In genomic region chr16:4034963-4035362, GRCh38 we compare ENCODE assay signal across 23 cellular contexts.
"Had no signal": no experiment of that assay in that cellular context is flagged by ENCODE, and none has a peak within 500 bp of the region (broad histone marks: within the 10 kb centered on the region; RNA-seq: fewer than 3 reads in every experiment).

No MANE protein-coding gene starts in this region.

- H3K36me3 Mint-ChIP-seq: naive B cell; natural killer cell treated with Interleukin-12 subunit alpha and Interleukin-12 subunit beta and Interleukin-15 and Interleukin-18, amount 100 ng/mL, for 72 hours; neural progenitor cell had no signal

- H3K9ac ChIP-seq: neural progenitor cell, parathyroid adenoma had no signal

- H3K4me3 Mint-ChIP-seq: memory B cell; natural killer cell treated with Interleukin-12 subunit alpha and Interleukin-12 subunit beta and Interleukin-15 and Interleukin-18, amount 100 ng/mL, for 72 hours; neural progenitor cell; stimulated activated effector memory CD8-positive, alpha-beta T cell treated with anti-CD3 and anti-CD28 coated beads, Interleukin-12 subunit alpha, Interleukin-12 subunit beta, amount 100 ng/mL, for 72 hours had no signal

- H3K27ac Mint-ChIP-seq: memory B cell; natural killer cell treated with Interleukin-12 subunit alpha and Interleukin-12 subunit beta and Interleukin-15 and Interleukin-18, amount 100 ng/mL, for 72 hours; neural progenitor cell; progenitor cell of endocrine pancreas; stimulated activated effector memory CD8-positive, alpha-beta T cell treated with anti-CD3 and anti-CD28 coated beads, Interleukin-12 subunit alpha, Interleukin-12 subunit beta, amount 100 ng/mL, for 72 hours had no signal

- H3K4me2 ChIP-seq: neural progenitor cell had no signal

- FAIRE-seq: colon, frontal cortex, kidney had no signal

- H3K9me3 Mint-ChIP-seq: memory B cell; naive B cell; natural killer cell treated with Interleukin-12 subunit alpha and Interleukin-12 subunit beta and Interleukin-15 and Interleukin-18, amount 100 ng/mL, for 72 hours; neural progenitor cell; stimulated activated effector memory CD8-positive, alpha-beta T cell treated with anti-CD3 and anti-CD28 coated beads, Interleukin-12 subunit alpha, Interleukin-12 subunit beta, amount 100 ng/mL, for 72 hours had no signal

- H3K4me3 ChIP-seq: dorsolateral prefrontal cortex, lung, neural progenitor cell, right atrium auricular region, stomach, thyroid gland had no signal

- H2AFZ ChIP-seq: neural progenitor cell, parathyroid adenoma had no signal

- H3K36me3 ChIP-seq: neural progenitor cell, right atrium auricular region, thyroid gland had no signal

- H3K27ac ChIP-seq: dorsolateral prefrontal cortex, neural progenitor cell, parathyroid adenoma, right atrium auricular region, stomach, thyroid gland had no signal

- H3K4me1 Mint-ChIP-seq: neural progenitor cell had no signal

- H3K9me3 ChIP-seq: right atrium auricular region, stomach, thyroid gland had no signal

- DNase-seq: dorsolateral prefrontal cortex; effector CD4-positive, alpha-beta T cell; head of caudate nucleus; kidney; naive B cell; stimulated activated CD4-positive, alpha-beta T cell treated with anti-CD3 and anti-CD28 coated beads, Interleukin-2, amount 100 ng/mL, for 24 hours; stimulated activated CD4-positive, alpha-beta T cell treated with anti-CD3 and anti-CD28 coated beads, Interleukin-4, amount 100 ng/mL, for 24 hours; stimulated activated naive CD4-positive, alpha-beta T cell treated with Interleukin-2 at 50 U/mL for 16 hours; stomach; thyroid gland; trophoblast cell had no signal

- H3K27me3 Mint-ChIP-seq: naive B cell; natural killer cell treated with Interleukin-12 subunit alpha and Interleukin-12 subunit beta and Interleukin-15 and Interleukin-18, amount 100 ng/mL, for 72 hours had no signal

- H3K27me3 ChIP-seq: dorsolateral prefrontal cortex, neural progenitor cell, right atrium auricular region, stomach, thyroid gland had no signal

- ATAC-seq: left lobe of liver; natural killer cell treated with Interleukin-12 subunit alpha and Interleukin-12 subunit beta and Interleukin-15 and Interleukin-18, amount 100 ng/mL, for 72 hours; sciatic nerve; stimulated activated effector memory CD8-positive, alpha-beta T cell treated with anti-CD3 and anti-CD28 coated beads, Interleukin-12 subunit alpha, Interleukin-12 subunit beta, amount 100 ng/mL, for 72 hours had no signal
